In the genomic region with DNA sequence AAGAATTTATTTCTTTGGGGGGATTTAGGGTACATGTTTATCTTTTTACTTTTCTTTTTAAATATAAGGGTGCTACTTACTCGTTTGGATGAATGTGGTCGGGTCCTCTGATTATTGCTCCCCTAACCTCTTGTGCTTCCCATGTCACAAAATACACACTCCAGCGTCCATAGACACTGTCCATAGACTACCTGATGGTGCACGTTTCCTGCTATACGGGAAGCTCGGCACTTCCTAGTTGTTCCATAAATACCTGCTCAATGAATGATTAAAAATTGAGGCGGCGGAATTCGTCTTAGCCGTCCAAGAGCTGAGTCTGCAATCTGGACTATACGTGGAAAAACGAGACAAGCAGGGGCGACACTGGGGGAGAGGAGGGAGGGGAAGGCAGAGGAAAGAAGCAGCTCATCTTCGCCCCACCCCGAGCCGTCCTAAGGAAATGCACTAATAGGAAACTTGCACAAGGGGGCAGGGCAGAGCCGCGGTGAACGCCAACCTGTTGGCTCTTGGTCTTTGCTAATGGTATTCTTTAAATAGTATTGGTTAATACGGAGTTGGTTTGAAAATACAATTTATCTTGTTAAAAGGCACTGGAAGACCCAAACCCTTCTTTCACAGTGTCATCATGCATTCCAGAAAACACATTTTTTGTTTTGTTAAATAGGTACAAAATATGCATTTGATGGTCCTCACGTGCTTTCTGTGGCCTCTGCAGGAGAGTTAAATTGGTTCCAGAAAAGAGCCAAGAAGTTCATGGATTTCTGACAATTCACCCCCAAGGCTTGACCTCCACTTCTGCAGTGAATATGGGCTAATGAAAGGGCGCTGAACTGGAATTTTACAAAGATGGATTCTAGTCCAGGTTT, we compare ENCODE assay signal across 7 cellular contexts.
A peak's percentile ranks its signal among the peaks of the same experiment; 100 is the strongest.
DNase-seq lines count a peak whose midpoint lies in the region; ATAC-seq and TF ChIP-seq lines count a peak whose summit lies in the region.

No MANE protein-coding gene starts in this region.

- H3K36me3 ChIP-seq in body of pancreas (replicated peaks in 1 of 2; ENCODE audit: insufficient read depth in 1 of 2, low read depth in 2 of 2) (no peaks in the 10 kb centered on the region), thyroid gland (no peaks in the 10 kb centered on the region)

- TF ChIP-seq CTCF in body of pancreas (IDR thresholded peaks at IDR 0.05) (peak; percentile 52 to 75 (median 68)), thyroid gland (IDR thresholded peaks at IDR 0.05) (peak; percentile 48 to 74 (median 68))

- intact Hi-C loops in body of pancreas (cut with DNase I) (loop anchor here (5.0 kb wide), 1 partner anchor 146 kb away; no protein-coding TSS in a partner anchor), left colon (cut with DNase I, micrococcal nuclease) (no loop called here), thyroid gland (cut with DNase I) (loop anchor here (5.0 kb wide), 1 partner anchor 151 kb away; no protein-coding TSS in a partner anchor)

- peaks cover 0 to 10% (median 0%) of the 10 kb centered on the region in 3 donors for H3K9me3 ChIP-seq in body of pancreas
- H3K9me3 ChIP-seq in thyroid gland: no peaks in the 10 kb centered on the region

- H3K27me3 ChIP-seq in body of pancreas: no peaks in the 10 kb centered on the region
- no peaks in the 10 kb centered on the region for H3K27me3 ChIP-seq in thyroid gland

- no peak overlapping the region for H3K4me3 ChIP-seq in body of pancreas
- H3K4me3 ChIP-seq in thyroid gland (replicated peaks in 1 of 3): no peak overlapping the region

- H3K27ac ChIP-seq in body of pancreas (no peak overlapping the region), thyroid gland (no peak overlapping the region)

- WGBS in body of pancreas, 2 donors: 21 to 36% methylated on average over 22 of the region's 22 CpGs
- 34 to 46% methylated on average over 22 of the region's 22 CpGs for WGBS in thyroid gland, 2 donors

- TF ChIP-seq POLR2A in body of pancreas (IDR thresholded peaks at IDR 0.05) (no peak), thyroid gland (IDR thresholded peaks at IDR 0.05) (no peak)

- H3K4me1 ChIP-seq in body of pancreas (no peaks in the 10 kb centered on the region), thyroid gland (no peaks in the 10 kb centered on the region)

- ATAC-seq in GM21423 (IDR thresholded peaks at IDR 0.05; ENCODE audit: unreplicated experiment) (peak; percentile 81), body of pancreas (peak; percentile 86), left colon (peak; percentile 89)

- DNase-seq in GM03348 (ENCODE audit: low spot score) (peak; percentile 31), M059J (ENCODE audit: low read depth) (peak; percentile 10), body of pancreas (peak; percentile 39 to 62 (median 54)), left colon (peak in 1 of 2 donors; percentile 57), thyroid gland (peak; percentile 48 to 65), GM19240 (ENCODE audit: insufficient read length, low spot score) (no peak)

Comparison
In these comparisons a context has a peak if more than half of its experiments do, and no peak if none do; other contexts are left out.
1. intact Hi-C loops: an anchor here in body of pancreas (5.0 kb wide) and thyroid gland (5.0 kb wide); none called in left colon.